8 cellular contexts compared by ENCODE assay signal in the genomic region with DNA sequence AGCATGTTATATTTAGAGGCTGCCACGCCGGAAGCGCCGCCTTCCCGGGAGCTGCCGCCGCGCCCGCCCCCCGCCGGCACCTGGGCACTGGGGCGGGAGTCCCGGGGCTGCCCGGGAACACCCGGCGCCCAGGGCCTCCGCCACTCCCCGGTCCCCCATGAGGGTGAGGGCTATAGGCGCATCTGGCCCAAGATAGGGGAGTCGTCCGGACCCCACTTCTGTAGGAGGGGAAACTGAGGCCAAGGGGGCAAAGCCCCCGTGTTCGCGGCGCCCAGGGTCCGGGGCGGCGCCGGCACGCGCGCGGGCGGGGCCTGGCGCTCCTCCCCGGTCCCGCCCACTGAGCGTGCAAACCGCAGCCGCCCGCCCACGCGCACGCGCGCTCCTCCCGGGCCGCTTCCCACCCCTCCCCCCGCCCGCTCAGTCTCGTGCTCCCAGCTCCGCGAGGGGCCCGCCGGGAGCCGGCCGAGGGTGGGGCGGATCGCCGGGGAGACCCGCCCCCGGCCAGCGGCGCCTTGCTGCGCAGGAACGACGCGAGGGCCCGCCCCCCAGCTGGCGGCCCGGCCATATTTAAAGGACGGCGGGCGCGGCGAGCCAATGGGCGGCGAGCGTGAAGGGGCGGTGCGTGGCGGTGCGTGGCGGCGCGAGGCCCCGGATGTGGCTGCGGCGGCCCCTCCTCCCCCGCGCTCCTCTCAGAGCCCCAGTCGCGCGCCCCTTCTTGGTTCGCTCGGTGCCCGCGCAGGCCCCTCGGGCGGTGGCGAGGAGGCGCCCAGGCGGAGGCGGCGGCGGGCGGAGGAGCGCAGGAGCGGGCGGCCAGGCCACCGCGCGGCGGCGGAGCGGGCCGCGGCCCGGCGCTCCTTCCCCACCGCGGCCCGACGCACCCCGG. TPM values are rescaled to one million over a fixed set of nuclear protein-coding genes. Genes with fewer than 3 reads are reported as not detected.
A peak's percentile ranks its signal among the peaks of the same experiment; 100 is the strongest.
DNase-seq lines count a peak whose midpoint lies in the region; ATAC-seq, FAIRE-seq and TF ChIP-seq lines count a peak whose summit lies in the region.

A gene (plus strand): TSS at position 700 of the 883 bp plus-strand sequence. CDS start 192 bp downstream, outside the sequence.

- peak within 1 kb of the TSS; percentile 29; the same call in 1 of the 2 replicates for H2AK5ac ChIP-seq in IMR-90 (ENCODE audit: low read depth, low read length)

- H2BK20ac ChIP-seq in IMR-90 (ENCODE audit: low read depth, low read length), result no peak within 1 kb of the TSS

- CTCF ChIA-PET in IMR-90 (lab: Yijun Ruan, JAX) (no interaction called here), OCI-LY7 (lab: Charles Lee; ENCODE audit: unreplicated experiment) (interaction anchor here (0.6 to 1.2 kb wide), 2 partner anchors 56 to 111 kb away, joined by 3 to 4 read pairs; a partner anchor contains a TSS), endothelial cell of umbilical vein (lab: Charles Lee) (interaction anchor here (0.9 to 3.1 kb wide), 4 partner anchors 14 to 111 kb away, joined by 3 to 22 read pairs (median 8); no protein-coding TSS in a partner anchor)

- H3K9ac ChIP-seq in IMR-90 (ENCODE audit: low read depth, low read length) (peak within 1 kb of the TSS; percentile 89), endothelial cell of umbilical vein (replicated peaks; ENCODE audit: extremely low read depth, insufficient read depth, low read length) (peak within 1 kb of the TSS; percentile 77)

- H3K9me3 ChIP-seq in IMR-90 (ENCODE audit: control insufficient read depth, insufficient read depth, low read length), result peaks cover 1% of the 10 kb centered on the region; the same call in 1 of the 2 replicates
- H3K9me3 ChIP-seq in OCI-LY7 (ENCODE audit: low read length), result no peaks in the 10 kb centered on the region
- H3K9me3 ChIP-seq in endothelial cell of umbilical vein (replicated peaks; ENCODE audit: control insufficient read depth, insufficient read depth, low read length), result no peaks in the 10 kb centered on the region

- peak within 1 kb of the TSS; percentile 78 for H3K14ac ChIP-seq in IMR-90 (replicated peaks; ENCODE audit: low read depth, low read length)

- peak within 1 kb of the TSS; percentile 77 for H2BK5ac ChIP-seq in IMR-90 (ENCODE audit: low read depth, low read length, poor library complexity, severe bottlenecking)

- H3K27me3 ChIP-seq in IMR-90 (ENCODE audit: control insufficient read depth, insufficient read depth, low read length) (peaks cover 21% of the 10 kb centered on the region), endothelial cell of umbilical vein (ENCODE audit: control insufficient read depth in 2 of 2, insufficient read depth in 2 of 2, low read length in 2 of 2) (peaks cover 9 to 14% of the 10 kb centered on the region in 2 experiments)

- POLR2A ChIA-PET in IMR-90 (lab: Charles Lee; ENCODE audit: unreplicated experiment) (interaction anchor here (0.7 kb wide), 1 partner anchor 10 kb away, joined by 6 read pairs; no protein-coding TSS in a partner anchor), OCI-LY7 (lab: Charles Lee) (interaction anchor here (0.5 to 1.6 kb wide), 4 partner anchors 28 to 87 kb away, joined by 3 to 4 read pairs (median 4); no protein-coding TSS in a partner anchor), endothelial cell of umbilical vein (lab: Charles Lee) (interaction anchor here (0.5 to 2.0 kb wide), 3 partner anchors 28 to 502 kb away, joined by 3 to 18 read pairs (median 3); a partner anchor contains a TSS)

- in situ Hi-C loops in IMR-90 (cut with MboI; ENCODE audit: low sequenced_read_pairs), result no loop called here

- H4K20me1 ChIP-seq in IMR-90 (ENCODE audit: insufficient read depth, low read length) (peaks cover 30% of the 10 kb centered on the region), OCI-LY7 (ENCODE audit: insufficient read depth, low read length) (peaks cover 13% of the 10 kb centered on the region), endothelial cell of umbilical vein (replicated peaks; ENCODE audit: control insufficient read depth, extremely low read depth, insufficient read depth, low read length) (no peaks in the 10 kb centered on the region)

- H3K79me1 ChIP-seq in IMR-90 (ENCODE audit: low read depth in 1 of 2, low read length in 2 of 2), result peaks cover 24 to 39% of the 10 kb centered on the region in 2 experiments

- H4K91ac ChIP-seq in IMR-90 (ENCODE audit: insufficient read depth, low read depth, low read length), result peak within 1 kb of the TSS; percentile 85

- peaks cover 20% of the 10 kb centered on the region for H3K79me2 ChIP-seq in OCI-LY7 (ENCODE audit: insufficient read depth, low read depth, low read length)
- peaks cover 16% of the 10 kb centered on the region for H3K79me2 ChIP-seq in endothelial cell of umbilical vein (ENCODE audit: control insufficient read depth, insufficient read depth, low read length)

- H3K36me3 ChIP-seq in IMR-90 (ENCODE audit: control insufficient read depth, insufficient read depth, low read length) (peaks cover 20% of the 10 kb centered on the region), OCI-LY7 (ENCODE audit: insufficient read depth, low read length) (peaks cover 37% of the 10 kb centered on the region), endothelial cell of umbilical vein (ENCODE audit: control insufficient read depth in 2 of 2, extremely low read depth in 1 of 2, insufficient read depth in 2 of 2, low read length in 2 of 2) (peaks cover 5 to 14% of the 10 kb centered on the region in 2 experiments)

- peaks cover 11% of the 10 kb centered on the region for H3K4me1 ChIP-seq in IMR-90 (ENCODE audit: control insufficient read depth, insufficient read depth, low read length)
- peaks cover 40% of the 10 kb centered on the region for H3K4me1 ChIP-seq in OCI-LY7 (ENCODE audit: insufficient read depth, low read length, poor library complexity, severe bottlenecking)
- H3K4me1 ChIP-seq in endothelial cell of umbilical vein (ENCODE audit: control insufficient read depth, extremely low read depth, insufficient read depth, low read length), result peaks cover 11% of the 10 kb centered on the region

- DNase-seq in DMS 273 (lab: John Stamatoyannopoulos, UW; ENCODE audit: unreplicated experiment) (peak; percentile 99), IMR-90 (peak; percentile 95), OCI-LY7 (ENCODE audit: low spot score) (peak; percentile 97), activated T-cell treated with anti-CD3 and anti-CD28 coated beads for 1 hour (ENCODE audit: low read depth) (peak; percentile 95), endothelial cell of umbilical vein (ENCODE audit: low read depth, low spot score) (peak; percentile 98), middle frontal gyrus (ENCODE audit: extremely low spot score, low spot score) (peak; percentile 95)
- peak; percentile 94 to 95 for DNase-seq in stimulated activated CD8-positive, alpha-beta memory T cell treated with anti-CD3 and anti-CD28 coated beads, Interleukin-2, amount 100 ng/mL, for 1 hour (ENCODE audit: low read depth in 2 of 2)

- peak within 1 kb of the TSS; percentile 95 for H2AK9ac ChIP-seq in IMR-90 (replicated peaks; ENCODE audit: low read depth, low read length, poor library complexity)

- H2BK120ac ChIP-seq in IMR-90 (ENCODE audit: low read depth, low read length), result peak within 1 kb of the TSS; percentile 85

- no peaks in the 10 kb centered on the region for H3K9me2 ChIP-seq in OCI-LY7 (ENCODE audit: insufficient read depth, low read length)

- H3K23ac ChIP-seq in IMR-90 (ENCODE audit: low read depth, low read length), result peak within 1 kb of the TSS; percentile 82

- H3K9me1 ChIP-seq in IMR-90 (ENCODE audit: insufficient read depth, low read length) (peaks cover 15% of the 10 kb centered on the region), endothelial cell of umbilical vein (replicated peaks; ENCODE audit: control insufficient read depth, extremely low read depth, insufficient read depth, low read length) (no peaks in the 10 kb centered on the region)

- no peak within 1 kb of the TSS for H2BK15ac ChIP-seq in IMR-90 (ENCODE audit: low read depth, low read length)

- FAIRE-seq in endothelial cell of umbilical vein (lab: Jason Lieb, UNC), result peak; percentile 90

- peak within 1 kb of the TSS; percentile 4; the same call in 1 of the 2 replicates for H3K18ac ChIP-seq in IMR-90 (ENCODE audit: low read depth, low read length)

- WGBS in IMR-90 (ENCODE audit: extremely low coverage in 2 of 2, insufficient read length in 1 of 2), 2 experiments, result 0% methylated on average over 7 of the region's 125 CpGs; no CpG with 5 or more reads in 1 of the 2 experiments

- H3K56ac ChIP-seq in IMR-90 (ENCODE audit: extremely low read depth, insufficient read depth, low read length), result peak within 1 kb of the TSS; percentile 47; the same call in 1 of the 2 replicates

- no peak for TF ChIP-seq POLR2A in IMR-90 (IDR thresholded peaks at IDR 0.05; ENCODE audit: low read depth, low read length)
- TF ChIP-seq POLR2A in endothelial cell of umbilical vein (IDR thresholded peaks at IDR 0.05; ENCODE audit: low read depth, low read length), result peak; percentile 24

- intact Hi-C loops in IMR-90 (cut with micrococcal nuclease) (loop anchor here (1.0 kb wide), 1 partner anchor 59 kb away; no protein-coding TSS in a partner anchor), OCI-LY7 (cut with micrococcal nuclease; ENCODE audit: unreplicated experiment) (loop anchor here (1.0 to 2.0 kb wide), 4 partner anchors 21 to 119 kb away; a partner anchor contains a TSS), endothelial cell of umbilical vein (cut with micrococcal nuclease) (loop anchor here (1.0 to 5.0 kb wide), 4 partner anchors 21 to 110 kb away; a partner anchor contains a TSS)

- H3K4ac ChIP-seq in IMR-90 (ENCODE audit: low read depth, low read length), result peak within 1 kb of the TSS; percentile 85

- dilution Hi-C loops in IMR-90 (cut with HindIII; ENCODE audit: low sequenced_read_pairs, unreplicated experiment), result no loop called here
- dilution Hi-C loops in endothelial cell of umbilical vein (cut with MboI; ENCODE audit: extremely low pct_ligation_motif_present, low sequenced_read_pairs), result no loop called here

- no TSS peak for BruUV-seq in IMR-90 (replicated peaks; lab: Mats Ljungman, UMichigan)
- no TSS peak for BruUV-seq in OCI-LY7 (replicated peaks; lab: Mats Ljungman, UMichigan)
- no TSS peak for BruUV-seq in endothelial cell of umbilical vein (replicated peaks; lab: Mats Ljungman, UMichigan)

- H3K27ac ChIP-seq in IMR-90 (ENCODE audit: insufficient read depth, low read length), result peak within 1 kb of the TSS; percentile 82
- peak within 1 kb of the TSS; percentile 78 for H3K27ac ChIP-seq in OCI-LY7 (ENCODE audit: low read depth, low read length, poor library complexity, severe bottlenecking)
- H3K27ac ChIP-seq in endothelial cell of umbilical vein (ENCODE audit: insufficient read depth, low read depth, low read length), result peak within 1 kb of the TSS; percentile 57

- TF ChIP-seq RAD21 in IMR-90 (IDR thresholded peaks at IDR 0.05; ENCODE audit: low read length), result no peak

- ATAC-seq in GM21528 (IDR thresholded peaks at IDR 0.05; ENCODE audit: low FRiP score, unreplicated experiment) (peak; percentile 70), IMR-90 (ENCODE audit: low read depth) (peak; percentile 94)

- peak within 1 kb of the TSS; percentile 81 for H4K5ac ChIP-seq in IMR-90 (ENCODE audit: low read depth, low read length)

- H2AFZ ChIP-seq in IMR-90 (replicated peaks; ENCODE audit: low read length, poor library complexity), result peak within 1 kb of the TSS; percentile 97
- peak within 1 kb of the TSS; percentile 90 for H2AFZ ChIP-seq in OCI-LY7 (ENCODE audit: low read length)
- peak within 1 kb of the TSS; percentile 91 for H2AFZ ChIP-seq in endothelial cell of umbilical vein (ENCODE audit: low read depth, low read length)

- TF ChIP-seq CTCF in IMR-90 (conservative IDR thresholded peaks at IDR 0.05; ENCODE audit: low read depth, low read length) (0 out of 2 replicates have a peak, but pooled peaks have one; percentile 1), OCI-LY7 (conservative IDR thresholded peaks at IDR 0.05; ENCODE audit: low read length) (no peak), endothelial cell of umbilical vein (IDR thresholded peaks at IDR 0.05; ENCODE audit: extremely low read depth in 1 of 2, insufficient read depth in 1 of 2, low read depth in 1 of 2, low read length in 2 of 2) (no peak)

- peak within 1 kb of the TSS; percentile 43 to 84; a peak in 3 of 4 replicates for H4K8ac ChIP-seq in IMR-90 (ENCODE audit: low read depth in 2 of 2, low read length in 2 of 2)

- H3K4me3 ChIP-seq in IMR-90 (ENCODE audit: insufficient read depth, low read depth, low read length) (peak within 1 kb of the TSS; percentile 100), OCI-LY7 (ENCODE audit: low read depth, low read length, poor library complexity, severe bottlenecking) (peak within 1 kb of the TSS; percentile 88), endothelial cell of umbilical vein (replicated peaks in 1 of 3; ENCODE audit: insufficient read depth in 1 of 3, low read depth in 1 of 3, low read length in 3 of 3) (peak within 1 kb of the TSS; percentile 68 to 76 (median 75))

- H3K4me2 ChIP-seq in IMR-90 (ENCODE audit: low read depth, low read length), result peak within 1 kb of the TSS; percentile 93
- H3K4me2 ChIP-seq in OCI-LY7 (ENCODE audit: low read length), result peak within 1 kb of the TSS; percentile 88
- H3K4me2 ChIP-seq in endothelial cell of umbilical vein (ENCODE audit: insufficient read depth, low read length), result peak within 1 kb of the TSS; percentile 79

RNA-seq across cellular contexts. Expression of the gene that starts here (rescaled TPM):
- total RNA-seq in IMR-90 (2012; rRNA removed) (23.7 and 30.6 TPM in 2 replicates), OCI-LY7 (2022) (53.7 and 54.4 TPM in 2 replicates), endothelial cell of umbilical vein (31.1 and 34.0 TPM in 2 replicates)
- polyA plus RNA-seq in IMR-90 (2012; rRNA removed) (41.1 and 46.7 TPM in 2 replicates), endothelial cell of umbilical vein (32.5 and 37.0 TPM in 2 replicates)
- polyA plus RNA-seq in IMR-90 (2012; cell fraction: cytosol; rRNA removed), result 21.4 and 47.8 TPM in 2 replicates
- 41.4 and 44.4 TPM in 2 replicates for polyA plus RNA-seq in IMR-90 (2012; cell fraction: nucleus; rRNA removed; ENCODE audit: low replicate concordance)
- total RNA-seq in OCI-LY7 (2014; rRNA removed; shearing (Covaris generic)), result 44.7 and 54.2 TPM in 2 replicates
- 25.5 and 28.8 TPM in 2 replicates for polyA plus RNA-seq in endothelial cell of umbilical vein (2011; cell fraction: cytosol; rRNA removed)
- polyA plus RNA-seq in endothelial cell of umbilical vein (2011; cell fraction: nucleus; rRNA removed), result 29.2 and 29.5 TPM in 2 replicates
- 25.4 and 25.9 TPM in 2 replicates for polyA plus RNA-seq in endothelial cell of umbilical vein (2012)
- polyA minus RNA-seq in endothelial cell of umbilical vein, result 21.0 and 23.0 TPM in 2 replicates
- 24.1 TPM for polyA minus RNA-seq in endothelial cell of umbilical vein (2011; cell fraction: cytosol; rRNA and poly(A)+ RNA removed)
- polyA minus RNA-seq in endothelial cell of umbilical vein (2011; cell fraction: nucleus; rRNA and poly(A)+ RNA removed), result 13.8 and 14.6 TPM in 2 replicates

Comparison
In these comparisons a context has a peak if more than half of its experiments do, and no peak if none do; other contexts are left out.
1. Peak in every context shown above with its lines: DNase-seq, ATAC-seq, H3K4me3 ChIP-seq and H3K27ac ChIP-seq.